ENCODE assay signal across 8 cellular contexts in genomic region chr11:69292221-69292648, GRCh38. TPM values are rescaled to one million over a fixed set of nuclear protein-coding genes. Genes with fewer than 3 reads are reported as not detected.
DNase-seq lines count a peak whose midpoint lies in the region; ATAC-seq and TF ChIP-seq lines count a peak whose summit lies in the region.

No MANE protein-coding gene starts in this region.

- H3K36me3 ChIP-seq in parathyroid adenoma (ENCODE audit: control insufficient read depth, insufficient read depth, low read length), result no peaks in the 10 kb centered on the region

- H3K27ac Mint-ChIP-seq in activated CD4-positive, alpha-beta T cell treated with anti-CD3 and anti-CD28 coated beads for 36 hours, result no peak overlapping the region

- H3K4me2 ChIP-seq in parathyroid adenoma (ENCODE audit: low read length), result no peak overlapping the region

- no peak overlapping the region for H3K27ac ChIP-seq in parathyroid adenoma

- no peak overlapping the region for H2AFZ ChIP-seq in parathyroid adenoma

- intact Hi-C loops in activated CD4-positive, alpha-beta T cell treated with anti-CD3 and anti-CD28 coated beads for 36 hours (cut with DNase I, micrococcal nuclease), result loop anchor here (1.0 to 10.0 kb wide), 4 partner anchors 187 to 383 kb away; partner anchors contain the start of gene LTO1 (in 1 of the 2)

- H3K27me3 Mint-ChIP-seq in activated CD4-positive, alpha-beta T cell treated with anti-CD3 and anti-CD28 coated beads for 36 hours, result no peaks in the 10 kb centered on the region

- no peaks in the 10 kb centered on the region for H3K9me3 ChIP-seq in parathyroid adenoma (ENCODE audit: control insufficient read depth, low read length)

- CTCF ChIA-PET in activated CD4-positive, alpha-beta T cell treated with anti-CD3 and anti-CD28 coated beads for 36 hours (lab: Charles Lee), result interaction anchor here (0.5 to 1.8 kb wide), 12 partner anchors 8 to 352 kb away, joined by 3 to 8 read pairs (median 4); no protein-coding TSS in a partner anchor

- H3K4me1 ChIP-seq in parathyroid adenoma, result no peaks in the 10 kb centered on the region

- no peak overlapping the region for H3K9ac ChIP-seq in parathyroid adenoma

- peak; percentile 27 for TF ChIP-seq CTCF in parathyroid adenoma (IDR thresholded peaks at IDR 0.05)

- H3K9me3 Mint-ChIP-seq in activated CD4-positive, alpha-beta T cell treated with anti-CD3 and anti-CD28 coated beads for 36 hours (ENCODE audit: low read depth), result no peaks in the 10 kb centered on the region

- H3K36me3 Mint-ChIP-seq in activated CD4-positive, alpha-beta T cell treated with anti-CD3 and anti-CD28 coated beads for 36 hours (ENCODE audit: low read depth), result no peaks in the 10 kb centered on the region

- peaks cover 24% of the 10 kb centered on the region for H3K4me1 Mint-ChIP-seq in activated CD4-positive, alpha-beta T cell treated with anti-CD3 and anti-CD28 coated beads for 36 hours

- H3K27me3 ChIP-seq in parathyroid adenoma (ENCODE audit: control insufficient read depth, insufficient read depth, low read length), result no peaks in the 10 kb centered on the region

- ATAC-seq in activated CD4-positive, alpha-beta T cell treated with anti-CD3 and anti-CD28 coated beads for 36 hours, result no peak
- no peak for ATAC-seq in HG03432 (IDR thresholded peaks at IDR 0.05; ENCODE audit: unreplicated experiment)

- POLR2A ChIA-PET in activated CD4-positive, alpha-beta T cell treated with anti-CD3 and anti-CD28 coated beads for 36 hours (lab: Charles Lee), result no interaction called here

- H3K79me2 ChIP-seq in parathyroid adenoma, result no peaks in the 10 kb centered on the region

- no peak overlapping the region for H3K4me3 Mint-ChIP-seq in activated CD4-positive, alpha-beta T cell treated with anti-CD3 and anti-CD28 coated beads for 36 hours

- DNase-seq in NCI-H1092 treated with DMSO at 0.1 percent for 48 hours (lab: John Stamatoyannopoulos, UW) (peak; percentile 3), NCI-H1092 (lab: John Stamatoyannopoulos, UW) (no peak), dermis microvascular lymphatic vessel endothelial cell (ENCODE audit: low read depth in 2 of 2) (peak; percentile 28 to 44), EL (no peak), SKM-1 (lab: John Stamatoyannopoulos, UW; ENCODE audit: unreplicated experiment) (no peak)
- DNase-seq in activated CD4-positive, alpha-beta T cell treated with anti-CD3 and anti-CD28 coated beads for 36 hours, result peak; percentile 74

- no peak overlapping the region for H3K4me3 ChIP-seq in parathyroid adenoma (ENCODE audit: low read depth, low read length)

RNA-seq across cellular contexts. Expression of gene MYEOV, which starts 1.7 kb away (rescaled TPM):
- not detected for total RNA-seq in activated CD4-positive, alpha-beta T cell treated with anti-CD3 and anti-CD28 coated beads for 36 hours
- under 0.01 and 0.39 TPM in 2 replicates for total RNA-seq in dermis microvascular lymphatic vessel endothelial cell

Comparison
In these comparisons a context has a peak if more than half of its experiments do, and no peak if none do; other contexts are left out.
1. DNase-seq: peak in NCI-H1092 treated with DMSO at 0.1 percent for 48 hours (single experiment), activated CD4-positive, alpha-beta T cell treated with anti-CD3 and anti-CD28 coated beads for 36 hours (single experiment) and dermis microvascular lymphatic vessel endothelial cell (2 of 2); none in NCI-H1092 (single experiment), EL (single experiment) and SKM-1 (single experiment).